ENCODE assay signal across 21 cellular contexts in genomic region chr11:95792700-95793099, GRCh38. TPM values are rescaled to one million over a fixed set of nuclear protein-coding genes. Genes with fewer than 3 reads are reported as not detected.
DNase-seq lines count a peak whose midpoint lies in the region; ATAC-seq and TF ChIP-seq lines count a peak whose summit lies in the region.
"Had no signal": no experiment of that assay in that cellular context is flagged by ENCODE, and none has a peak within 500 bp of the region (broad histone marks: within the 10 kb centered on the region; RNA-seq: fewer than 3 reads in every experiment).

No MANE protein-coding gene starts in this region.

- peaks cover 70% of the 10 kb centered on the region for H3K79me2 ChIP-seq in osteoblast (ENCODE audit: insufficient read depth, low read length)

- H3K4me2 ChIP-seq in osteoblast (ENCODE audit: insufficient read depth, low read length): peak overlapping the region; percentile 100

- H4K20me1 ChIP-seq in osteoblast (ENCODE audit: insufficient read depth, low read length): peaks cover 3% of the 10 kb centered on the region

- peaks cover 15% of the 10 kb centered on the region for H3K4me1 ChIP-seq in osteoblast (ENCODE audit: insufficient read depth, low read length)

- no peak overlapping the region for H3K27ac ChIP-seq in osteoblast (ENCODE audit: low read depth, low read length)
- H3K27ac ChIP-seq: A549, C4-2B, esophagus muscularis mucosa, spleen, uterus had no signal

- POLR2A ChIA-PET in activated CD4-positive, alpha-beta T cell treated with anti-CD3 and anti-CD28 coated beads, Interleukin-2, amount 10 ng/mL, durations not matched to agents 7 days and 5 days (lab: Charles Lee): interaction anchor here (0.6 kb wide), 1 partner anchor 561 kb away, joined by 3 read pairs; no protein-coding TSS in a partner anchor

- H3K4me1 Mint-ChIP-seq in activated CD4-positive, alpha-beta T cell treated with anti-CD3 and anti-CD28 coated beads, Interleukin-2, amount 10 ng/mL, durations not matched to agents 7 days and 5 days: peaks cover 49% of the 10 kb centered on the region
- peaks cover 51% of the 10 kb centered on the region for H3K4me1 Mint-ChIP-seq in activated naive CD8-positive, alpha-beta T cell treated with anti-CD3 and anti-CD28 coated beads, Interleukin-2, amount 50 U/mL, for 24 hours
- H3K4me1 Mint-ChIP-seq in natural killer cell treated with Interleukin-12 subunit alpha and Interleukin-12 subunit beta and Interleukin-15 and Interleukin-18, amount 100 ng/mL, for 72 hours (ENCODE audit: low read depth in 2 of 2): peaks cover 36% of the 10 kb centered on the region in 2 donors

- H3K4me3 Mint-ChIP-seq in activated CD4-positive, alpha-beta T cell treated with anti-CD3 and anti-CD28 coated beads, Interleukin-2, amount 10 ng/mL, durations not matched to agents 7 days and 5 days: peak overlapping the region; percentile 4
- peak overlapping the region; percentile 3 for H3K4me3 Mint-ChIP-seq in activated naive CD8-positive, alpha-beta T cell treated with anti-CD3 and anti-CD28 coated beads, Interleukin-2, amount 50 U/mL, for 24 hours
- H3K4me3 Mint-ChIP-seq in natural killer cell treated with Interleukin-12 subunit alpha and Interleukin-12 subunit beta and Interleukin-15 and Interleukin-18, amount 100 ng/mL, for 72 hours: no peak overlapping the region

- no peak for TF ChIP-seq POLR2A in NB4 (IDR thresholded peaks at IDR 0.05; ENCODE audit: extremely low read depth, insufficient read length)

- no peaks in the 10 kb centered on the region for H3K9me3 ChIP-seq in osteoblast (ENCODE audit: low read depth, low read length)
- H3K9me3 ChIP-seq: A549, esophagus muscularis mucosa, spleen, uterus had no signal

- TF ChIP-seq CTCF in NB4 (IDR thresholded peaks at IDR 0.05; ENCODE audit: low read depth, low read length) (no peak), osteoblast (IDR thresholded peaks at IDR 0.05; ENCODE audit: extremely low read depth, low read depth, low read length) (no peak)

- no peaks in the 10 kb centered on the region for H3K27me3 Mint-ChIP-seq in activated CD4-positive, alpha-beta T cell treated with anti-CD3 and anti-CD28 coated beads, Interleukin-2, amount 10 ng/mL, durations not matched to agents 7 days and 5 days
- no peaks in the 10 kb centered on the region for H3K27me3 Mint-ChIP-seq in activated naive CD8-positive, alpha-beta T cell treated with anti-CD3 and anti-CD28 coated beads, Interleukin-2, amount 50 U/mL, for 24 hours
- no peaks in the 10 kb centered on the region for H3K27me3 Mint-ChIP-seq in natural killer cell treated with Interleukin-12 subunit alpha and Interleukin-12 subunit beta and Interleukin-15 and Interleukin-18, amount 100 ng/mL, for 72 hours
- H3K27me3 Mint-ChIP-seq: activated CD4-positive, alpha-beta memory T cell treated with anti-CD3 and anti-CD28 coated beads, Interleukin-2, amount 10 ng/mL, durations not matched to agents 7 days and 5 days had no signal

- ATAC-seq in activated naive CD8-positive, alpha-beta T cell treated with anti-CD3 and anti-CD28 coated beads, Interleukin-2, amount 50 U/mL, for 24 hours: no peak
- no peak for ATAC-seq in natural killer cell treated with Interleukin-12 subunit alpha and Interleukin-12 subunit beta and Interleukin-15 and Interleukin-18, amount 100 ng/mL, for 72 hours
- ATAC-seq: A549, HCT116, left colon, natural killer cell had no signal

- H3K4me3 ChIP-seq in NB4 (ENCODE audit: low read depth, low read length) (peak overlapping the region; percentile 87), osteoblast (ENCODE audit: insufficient read depth, low read length) (no peak overlapping the region)
- H3K4me3 ChIP-seq: A549, esophagus muscularis mucosa, uterus had no signal

- H3K27ac Mint-ChIP-seq in activated CD4-positive, alpha-beta T cell treated with anti-CD3 and anti-CD28 coated beads, Interleukin-2, amount 10 ng/mL, durations not matched to agents 7 days and 5 days: no peak overlapping the region
- H3K27ac Mint-ChIP-seq in activated naive CD8-positive, alpha-beta T cell treated with anti-CD3 and anti-CD28 coated beads, Interleukin-2, amount 50 U/mL, for 24 hours: no peak overlapping the region
- no peak overlapping the region for H3K27ac Mint-ChIP-seq in natural killer cell treated with Interleukin-12 subunit alpha and Interleukin-12 subunit beta and Interleukin-15 and Interleukin-18, amount 100 ng/mL, for 72 hours

- peaks cover 24% of the 10 kb centered on the region for H3K36me3 Mint-ChIP-seq in activated CD4-positive, alpha-beta T cell treated with anti-CD3 and anti-CD28 coated beads, Interleukin-2, amount 10 ng/mL, durations not matched to agents 7 days and 5 days (ENCODE audit: low read depth)
- peaks cover 27% of the 10 kb centered on the region for H3K36me3 Mint-ChIP-seq in activated naive CD8-positive, alpha-beta T cell treated with anti-CD3 and anti-CD28 coated beads, Interleukin-2, amount 50 U/mL, for 24 hours (ENCODE audit: low read depth)
- H3K36me3 Mint-ChIP-seq in natural killer cell treated with Interleukin-12 subunit alpha and Interleukin-12 subunit beta and Interleukin-15 and Interleukin-18, amount 100 ng/mL, for 72 hours: peaks cover 13% of the 10 kb centered on the region
- H3K36me3 Mint-ChIP-seq: natural killer cell had no signal

- DNase-seq in activated CD4-positive, alpha-beta T cell treated with anti-CD3 and anti-CD28 coated beads, Interleukin-2, amount 10 ng/mL, durations not matched to agents 7 days and 5 days: no peak
- no peak for DNase-seq in activated CD4-positive, alpha-beta T cell treated with anti-CD3 and anti-CD28 coated beads, Interleukin-2, amount 50 U/mL, for 48 hours
- DNase-seq in NB4 (ENCODE audit: low read depth): no peak
- no peak for DNase-seq in activated naive CD8-positive, alpha-beta T cell treated with anti-CD3 and anti-CD28 coated beads, Interleukin-2, amount 50 U/mL, for 24 hours
- DNase-seq in osteoblast (ENCODE audit: insufficient read length, low spot score, missing footprints): no peak
- DNase-seq in germinal center (ENCODE audit: low spot score): no peak
- DNase-seq in stimulated activated naive CD4-positive, alpha-beta T cell treated with Interleukin-2 at 50 U/mL for 16 hours (lab: John Stamatoyannopoulos, UW): no peak
- no peak for DNase-seq in natural killer cell treated with Interleukin-12 subunit alpha and Interleukin-12 subunit beta and Interleukin-15 and Interleukin-18, amount 100 ng/mL, for 72 hours (ENCODE audit: low spot score)
- DNase-seq: activated CD4-positive, alpha-beta memory T cell treated with anti-CD3 and anti-CD28 coated beads, Interleukin-2, amount 10 ng/mL, durations not matched to agents 7 days and 5 days; amygdala; central memory CD4-positive, alpha-beta T cell; MM.1S; natural killer cell; NCI-H2029 treated with DMSO at 0.1 percent for 48 hours; spleen; uterus had no signal

- CTCF ChIA-PET in activated CD4-positive, alpha-beta T cell treated with anti-CD3 and anti-CD28 coated beads, Interleukin-2, amount 10 ng/mL, durations not matched to agents 7 days and 5 days (lab: Charles Lee): interaction anchor here (0.6 to 1.1 kb wide), 2 partner anchors 617 to 726 kb away, joined by 3 to 4 read pairs; partner anchors contain the start of gene SRSF8

- no peaks in the 10 kb centered on the region for H3K9me3 Mint-ChIP-seq in activated CD4-positive, alpha-beta T cell treated with anti-CD3 and anti-CD28 coated beads, Interleukin-2, amount 10 ng/mL, durations not matched to agents 7 days and 5 days
- H3K9me3 Mint-ChIP-seq in activated naive CD8-positive, alpha-beta T cell treated with anti-CD3 and anti-CD28 coated beads, Interleukin-2, amount 50 U/mL, for 24 hours: no peaks in the 10 kb centered on the region
- no peaks in the 10 kb centered on the region for H3K9me3 Mint-ChIP-seq in natural killer cell treated with Interleukin-12 subunit alpha and Interleukin-12 subunit beta and Interleukin-15 and Interleukin-18, amount 100 ng/mL, for 72 hours
- H3K9me3 Mint-ChIP-seq: activated CD4-positive, alpha-beta memory T cell treated with anti-CD3 and anti-CD28 coated beads, Interleukin-2, amount 10 ng/mL, durations not matched to agents 7 days and 5 days; natural killer cell had no signal

- H3K36me3 ChIP-seq in osteoblast (ENCODE audit: insufficient read depth, low read length): no peaks in the 10 kb centered on the region
- H3K36me3 ChIP-seq: uterus had no signal

- no peaks in the 10 kb centered on the region for H3K27me3 ChIP-seq in osteoblast (ENCODE audit: insufficient read depth, low read length)
- H3K27me3 ChIP-seq: esophagus muscularis mucosa, spleen, uterus had no signal

- H2AFZ ChIP-seq in osteoblast (ENCODE audit: low read length): no peak overlapping the region

RNA-seq across cellular contexts. Expression of gene CEP57, which starts 2.4 kb away (rescaled TPM):
- 10 to 100 TPM; 67.7 to 73.2 TPM for total RNA-seq in activated CD4-positive, alpha-beta T cell treated with anti-CD3 and anti-CD28 coated beads, Interleukin-2, amount 10 ng/mL, durations not matched to agents 7 days and 5 days
- 42.7 and 51.9 TPM in 2 replicates for total RNA-seq in osteoblast
- 10 to 100 TPM; 35.0 to 52.0 TPM for total RNA-seq in natural killer cell treated with Interleukin-12 subunit alpha and Interleukin-12 subunit beta and Interleukin-15 and Interleukin-18, amount 100 ng/mL, for 72 hours

RNA-seq across cellular contexts. Expression of gene FAM76B, which starts 3.1 kb away (rescaled TPM):
- total RNA-seq in activated CD4-positive, alpha-beta T cell treated with anti-CD3 and anti-CD28 coated beads, Interleukin-2, amount 10 ng/mL, durations not matched to agents 7 days and 5 days: 10 to 100 TPM; 51.6 to 71.2 TPM
- 26.8 and 37.1 TPM in 2 replicates for total RNA-seq in osteoblast
- 10 to 100 TPM; 34.6 to 35.3 TPM for total RNA-seq in natural killer cell treated with Interleukin-12 subunit alpha and Interleukin-12 subunit beta and Interleukin-15 and Interleukin-18, amount 100 ng/mL, for 72 hours
